Comparison of ENCODE assay signal across 30 cellular contexts in genomic region chr9:127380479-127380878, GRCh38.
"Had no signal": no experiment of that assay in that cellular context is flagged by ENCODE, and none has a peak within 500 bp of the region (broad histone marks: within the 10 kb centered on the region; RNA-seq: fewer than 3 reads in every experiment).

No MANE protein-coding gene starts in this region.

- FAIRE-seq: kidney, urothelium cell line had no signal

- ATAC-seq: activated CD8-positive, alpha-beta T cell treated with anti-CD3 and anti-CD28 coated beads, Interleukin-2, amount 10 ng/mL, durations not matched to agents 7 days and 5 days; effector memory CD8-positive, alpha-beta T cell; foreskin keratinocyte; heart left ventricle; left colon; right lobe of liver; stimulated activated naive CD8-positive, alpha-beta T cell treated with anti-CD3 and anti-CD28 coated beads, Interleukin-15, Interleukin-2, amounts not matched to agents 100 U/mL and 50 U/mL, for 24 hours; T-helper 17 cell had no signal

- H3K27ac ChIP-seq: ascending aorta, cardiac muscle cell, foreskin keratinocyte, heart left ventricle, neutrophil, ovary, right lobe of liver, skin epidermis, testis, transverse colon had no signal

- H3K27me3 ChIP-seq: ascending aorta, cardiac muscle cell, foreskin keratinocyte, heart left ventricle, neutrophil, ovary, right lobe of liver, testis, transverse colon had no signal

- DNase-seq: activated B cell treated with CpG ODN at 0.5 μM for 24 hours; activated CD8-positive, alpha-beta T cell treated with anti-CD3 and anti-CD28 coated beads, Interleukin-2, amount 10 ng/mL, durations not matched to agents 7 days and 5 days; activated effector memory CD4-positive, alpha-beta T cell treated with Interleukin-2 at 50 U/mL for 16 hours; activated naive CD4-positive, alpha-beta T cell treated with anti-CD3 and anti-CD28 coated beads for 36 hours; activated naive CD8-positive, alpha-beta T cell treated with anti-CD3 and anti-CD28 coated beads, Interleukin-2, amount 10 ng/mL, durations not matched to agents 7 days and 5 days; cerebellar nuclear complex; cortex of kidney; effector memory CD8-positive, alpha-beta T cell; foreskin keratinocyte; hypothalamus; immature natural killer cell; kidney; left colon; mammary epithelial cell; nephron progenitor cell; ovary; right lobe of liver; stimulated activated CD4-positive, alpha-beta T cell treated with anti-CD3 and anti-CD28 coated beads, Interleukin-12 subunit alpha, Interleukin-12 subunit beta, amount 100 ng/mL, for 4 hours; stimulated activated CD4-positive, alpha-beta T cell treated with anti-CD3 and anti-CD28 coated beads, Interleukin-4, amount 100 ng/mL, for 1 hour; stimulated activated naive CD8-positive, alpha-beta T cell treated with anti-CD3 and anti-CD28 coated beads, Interleukin-15, Interleukin-2, amounts not matched to agents 100 U/mL and 50 U/mL, for 24 hours; T-helper 17 cell; T1000; testis; transverse colon had no signal

- H3K4me3 ChIP-seq: ascending aorta, cardiac muscle cell, heart left ventricle, ovary, right lobe of liver, skin epidermis, testis, transverse colon had no signal

- H3K4me1 ChIP-seq: ascending aorta, foreskin keratinocyte, heart left ventricle, right lobe of liver, testis, transverse colon had no signal

- H3K9me3 ChIP-seq: ascending aorta, neutrophil, ovary, testis had no signal

- H3K36me3 ChIP-seq: cardiac muscle cell, heart left ventricle, neutrophil, ovary, right lobe of liver, transverse colon had no signal
